ENCODE assay signal across 11 cellular contexts in genomic region chr1:1171551-1172340, GRCh38. TPM values are rescaled to one million over a fixed set of nuclear protein-coding genes. Genes with fewer than 3 reads are reported as not detected.
DNase-seq lines count a peak whose midpoint lies in the region; ATAC-seq and TF ChIP-seq lines count a peak whose summit lies in the region.
"Had no signal": no experiment of that assay in that cellular context is flagged by ENCODE, and none has a peak within 500 bp of the region (broad histone marks: within the 10 kb centered on the region; RNA-seq: fewer than 3 reads in every experiment).

No MANE protein-coding gene starts in this region.

- CTCF ChIA-PET in activated CD4-positive, alpha-beta T cell treated with anti-CD3 and anti-CD28 coated beads, Interleukin-2, amount 10 ng/mL, durations not matched to agents 7 days and 5 days (lab: Charles Lee) = interaction anchor here (1.1 to 2.2 kb wide), 3 partner anchors 8 to 16 kb away, joined by 3 to 7 read pairs (median 5); no protein-coding TSS in a partner anchor
- CTCF ChIA-PET in GM10248 (lab: Yijun Ruan, JAX) = interaction anchor here (0.8 to 3.6 kb wide), 3 partner anchors 10 to 170 kb away, joined by 3 to 17 read pairs (median 3); no protein-coding TSS in a partner anchor

- H3K9me3 ChIP-seq in heart right ventricle = no peaks in the 10 kb centered on the region

- H3K4me1 ChIP-seq in heart right ventricle = peaks cover 0 to 10% (median 4%) of the 10 kb centered on the region in 9 donors

- 75 to 77% methylated on average over 33 of the region's 33 CpGs for WGBS in heart right ventricle, 2 donors

- peaks cover 34% of the 10 kb centered on the region for H3K4me1 Mint-ChIP-seq in activated CD4-positive, alpha-beta T cell treated with anti-CD3 and anti-CD28 coated beads, Interleukin-2, amount 10 ng/mL, durations not matched to agents 7 days and 5 days

- no peak for ATAC-seq in heart right ventricle
- peak; percentile 68 for ATAC-seq in stimulated activated naive CD8-positive, alpha-beta T cell treated with anti-CD3 and anti-CD28 coated beads, Interleukin-15, Interleukin-2, amounts not matched to agents 100 U/mL and 50 U/mL, for 24 hours

- POLR2A ChIA-PET in activated CD4-positive, alpha-beta T cell treated with anti-CD3 and anti-CD28 coated beads, Interleukin-2, amount 10 ng/mL, durations not matched to agents 7 days and 5 days (lab: Charles Lee) = no interaction called here
- POLR2A ChIA-PET in GM10248 (lab: Yijun Ruan, JAX) = no interaction called here

- H3K9me3 Mint-ChIP-seq in activated CD4-positive, alpha-beta T cell treated with anti-CD3 and anti-CD28 coated beads, Interleukin-2, amount 10 ng/mL, durations not matched to agents 7 days and 5 days = no peaks in the 10 kb centered on the region

- DNase-seq in cardiac septum (ENCODE audit: low spot score) = peak; percentile 74
- no peak for DNase-seq in heart right ventricle
- DNase-seq in activated CD4-positive, alpha-beta T cell treated with anti-CD3 and anti-CD28 coated beads, Interleukin-2, amount 10 ng/mL, durations not matched to agents 7 days and 5 days = no peak
- peak; percentile 52 for DNase-seq in germinal center (ENCODE audit: low spot score)
- peak; percentile 69 for DNase-seq in stimulated activated naive CD8-positive, alpha-beta T cell treated with anti-CD3 and anti-CD28 coated beads, Interleukin-15, Interleukin-2, amounts not matched to agents 100 U/mL and 50 U/mL, for 24 hours
- no peak for DNase-seq in GM10248 (ENCODE audit: extremely low spot score)
- DNase-seq in DMS153 treated with DMSO at 0.1 percent for 48 hours (lab: John Stamatoyannopoulos, UW; ENCODE audit: unreplicated experiment) = no peak
- DNase-seq in Kasumi-1 (lab: John Stamatoyannopoulos, UW) = no peak
- DNase-seq: effector CD4-positive, alpha-beta T cell had no signal

- peaks cover 7% of the 10 kb centered on the region for H3K27me3 Mint-ChIP-seq in activated CD4-positive, alpha-beta T cell treated with anti-CD3 and anti-CD28 coated beads, Interleukin-2, amount 10 ng/mL, durations not matched to agents 7 days and 5 days

- H3K4me3 ChIP-seq in heart right ventricle = no peak overlapping the region
- H3K4me3 ChIP-seq: hepatocyte, skin epidermis had no signal

- intact Hi-C loops in cardiac septum (cut with DNase I) = no loop called here
- intact Hi-C loops in heart right ventricle (cut with DNase I) = loop anchor here in 1 of 10 donors (5.0 kb wide), 1 partner anchor 49 kb away; no protein-coding TSS in a partner anchor

- no peaks in the 10 kb centered on the region for H3K36me3 ChIP-seq in heart right ventricle

- no peak overlapping the region for H3K27ac ChIP-seq in heart right ventricle
- H3K27ac ChIP-seq: hepatocyte, skin epidermis had no signal

- no peak for TF ChIP-seq CTCF in heart right ventricle (IDR thresholded peaks at IDR 0.05)
- TF ChIP-seq CTCF in GM10248 (IDR thresholded peaks at IDR 0.05; ENCODE audit: control extremely low read depth, extremely low read depth, low read depth, missing control alignments) = no peak

- H3K27ac Mint-ChIP-seq in activated CD4-positive, alpha-beta T cell treated with anti-CD3 and anti-CD28 coated beads, Interleukin-2, amount 10 ng/mL, durations not matched to agents 7 days and 5 days = peak overlapping the region; percentile 62

- H3K36me3 Mint-ChIP-seq in activated CD4-positive, alpha-beta T cell treated with anti-CD3 and anti-CD28 coated beads, Interleukin-2, amount 10 ng/mL, durations not matched to agents 7 days and 5 days (ENCODE audit: low read depth) = no peaks in the 10 kb centered on the region

- peaks cover 13 to 97% (median 93%) of the 10 kb centered on the region in 7 donors for H3K27me3 ChIP-seq in heart right ventricle
- H3K27me3 ChIP-seq: hepatocyte had no signal

- no peak overlapping the region for H3K4me3 Mint-ChIP-seq in activated CD4-positive, alpha-beta T cell treated with anti-CD3 and anti-CD28 coated beads, Interleukin-2, amount 10 ng/mL, durations not matched to agents 7 days and 5 days

RNA-seq across cellular contexts. Expression of gene TTLL10, which starts 1.9 kb away (rescaled TPM):
- total RNA-seq in cardiac septum (0.22 TPM), heart right ventricle (under 1 TPM in 7 of 10 donors, not detected in 3; 0.11 to 0.53 (median 0.26) TPM)
- under 1 TPM; 0.09 to 0.29 TPM for polyA plus RNA-seq in heart right ventricle
- total RNA-seq in activated CD4-positive, alpha-beta T cell treated with anti-CD3 and anti-CD28 coated beads, Interleukin-2, amount 10 ng/mL, durations not matched to agents 7 days and 5 days = under 1 TPM; 0.15 to 0.27 TPM
- total RNA-seq: hepatocyte had no signal

RNA-seq across cellular contexts. Expression of gene TNFRSF18, which starts 34.6 kb away (rescaled TPM):
- total RNA-seq in cardiac septum = 0.19 TPM
- 1 to 10 TPM in 1 of 10 donors, under 1 TPM in 2, not detected in 7; 0.28 to 1.7 (median 0.49) TPM for total RNA-seq in heart right ventricle
- under 1 TPM in 1 of 2 donors, not detected in 1; 0.26 TPM for polyA plus RNA-seq in heart right ventricle
- total RNA-seq in activated CD4-positive, alpha-beta T cell treated with anti-CD3 and anti-CD28 coated beads, Interleukin-2, amount 10 ng/mL, durations not matched to agents 7 days and 5 days = 10 to 100 TPM; 26.0 to 33.9 TPM
- total RNA-seq: hepatocyte had no signal

RNA-seq across cellular contexts. Expression of gene TNFRSF4, which starts 42.2 kb away (rescaled TPM):
- 4.3 TPM for total RNA-seq in cardiac septum
- total RNA-seq in heart right ventricle = 10 to 100 TPM in 1 of 10 donors, 1 to 10 TPM in 7, under 1 TPM in 2; 0.52 to 24.8 (median 5.0) TPM
- 1 to 10 TPM; 3.8 to 9.8 TPM for polyA plus RNA-seq in heart right ventricle
- 10 to 100 TPM; 44.1 to 52.8 TPM for total RNA-seq in activated CD4-positive, alpha-beta T cell treated with anti-CD3 and anti-CD28 coated beads, Interleukin-2, amount 10 ng/mL, durations not matched to agents 7 days and 5 days
- total RNA-seq: hepatocyte had no signal
- polyA plus RNA-seq: hepatocyte had no signal

RNA-seq across cellular contexts. Expression of gene C1orf159, which starts 55.9 kb away (rescaled TPM):
- total RNA-seq in cardiac septum (5.4 TPM), heart right ventricle (1 to 10 TPM; 2.9 to 6.0 (median 3.5) TPM)
- 10 to 100 TPM in 1 of 2 donors, 1 to 10 TPM in 1; 7.1 to 14.0 TPM for polyA plus RNA-seq in heart right ventricle
- 10 to 100 TPM; 18.0 to 22.0 TPM for total RNA-seq in activated CD4-positive, alpha-beta T cell treated with anti-CD3 and anti-CD28 coated beads, Interleukin-2, amount 10 ng/mL, durations not matched to agents 7 days and 5 days

Comparison
In these comparisons a context has a peak if more than half of its experiments do, and no peak if none do; other contexts are left out.
1. DNase-seq: peak in cardiac septum (single experiment), germinal center (single experiment) and stimulated activated naive CD8-positive, alpha-beta T cell treated with anti-CD3 and anti-CD28 coated beads, Interleukin-15, Interleukin-2, amounts not matched to agents 100 U/mL and 50 U/mL, for 24 hours (single experiment); none in heart right ventricle (0 of 2), activated CD4-positive, alpha-beta T cell treated with anti-CD3 and anti-CD28 coated beads, Interleukin-2, amount 10 ng/mL, durations not matched to agents 7 days and 5 days (single experiment), GM10248 (single experiment), DMS153 treated with DMSO at 0.1 percent for 48 hours (single experiment) and Kasumi-1 (0 of 2).
2. RNA of gene TNFRSF18, which starts 34.6 kb away (total RNA-seq): 26.0 to 33.9 TPM in activated CD4-positive, alpha-beta T cell treated with anti-CD3 and anti-CD28 coated beads, Interleukin-2, amount 10 ng/mL, durations not matched to agents 7 days and 5 days; 0.19 TPM in cardiac septum (single experiment) and 0.28 to 1.7 TPM in heart right ventricle; every median in the first group is over 4 times any median in the second.